Comparison of ENCODE assay signal across 1 cellular context in the genomic region with DNA sequence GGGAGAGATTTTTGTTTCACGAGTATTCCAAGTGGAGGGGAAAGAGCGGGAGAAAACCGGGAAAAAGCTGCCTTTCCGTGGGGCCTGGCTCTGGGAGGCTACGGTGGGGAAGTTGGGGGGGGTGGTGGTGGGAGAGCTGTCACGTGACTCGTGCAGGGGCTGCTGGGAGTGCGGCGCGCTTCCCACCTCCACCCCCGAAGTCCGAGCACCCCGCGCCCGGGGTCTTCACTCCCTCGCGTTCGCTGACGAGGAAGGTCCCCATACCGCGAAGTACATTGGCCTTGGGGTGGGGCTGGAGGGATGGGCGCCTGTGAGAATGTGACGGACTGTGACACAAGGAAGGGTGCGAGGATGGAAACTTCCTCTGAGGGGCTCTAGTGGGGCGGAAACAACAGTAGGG.
TF ChIP-seq lines count a peak whose summit lies in the region.

Gene TEX12 (plus strand): TSS at position 228 of the 400 bp plus-strand sequence. CDS start 1,897 bp downstream, outside the sequence.

TF ChIP-seq in IMR-90, 13 proteins besides CTCF, POLR2A, EP300 and RAD21:
- TF ChIP-seq FOS (IDR thresholded peaks at IDR 0.05; ENCODE audit: low read depth, low read length) (no peak), MXI1 (IDR thresholded peaks at IDR 0.05; ENCODE audit: borderline replicate concordance, low read depth, low read length) (no peak), RFX5 (IDR thresholded peaks at IDR 0.05; ENCODE audit: low read depth, low read length) (no peak), ELK1 (IDR thresholded peaks at IDR 0.05; ENCODE audit: borderline replicate concordance, low read depth, low read length) (no peak), NFE2L2 (IDR thresholded peaks at IDR 0.05; ENCODE audit: low read depth, low read length) (no peak), CHD1 (IDR thresholded peaks at IDR 0.05; ENCODE audit: low read depth, low read length) (no peak), BHLHE40 (IDR thresholded peaks at IDR 0.05; ENCODE audit: low read depth, low read length) (no peak)
